ENCODE assay signal across 21 cellular contexts in the genomic region with DNA sequence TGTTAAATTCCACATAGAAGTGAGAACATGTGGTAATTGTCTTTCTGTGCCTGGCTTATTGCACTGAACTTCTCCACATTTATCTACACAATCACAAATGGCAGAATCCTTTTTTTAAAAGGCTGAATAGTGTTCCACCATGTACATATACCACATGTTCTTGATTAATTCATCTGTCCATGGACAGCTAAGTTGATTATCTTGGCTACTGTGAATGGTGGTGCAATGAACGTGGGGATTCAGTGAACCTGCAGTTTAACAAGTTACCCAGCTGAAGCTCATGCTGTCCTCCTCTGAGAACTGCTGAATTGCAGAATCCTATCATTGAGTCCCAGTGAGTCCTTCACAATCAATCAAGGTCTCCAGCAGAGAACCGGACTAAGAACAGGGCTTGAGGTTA.
"Had no signal": no experiment of that assay in that cellular context is flagged by ENCODE, and none has a peak within 500 bp of the region (broad histone marks: within the 10 kb centered on the region; RNA-seq: fewer than 3 reads in every experiment).

No MANE protein-coding gene starts in this region.

- H3K36me3 Mint-ChIP-seq: activated naive CD8-positive, alpha-beta T cell; brain; stimulated activated effector memory CD8-positive, alpha-beta T cell treated with anti-CD3 and anti-CD28 coated beads, Interleukin-12 subunit alpha, Interleukin-12 subunit beta, amount 100 ng/mL, for 72 hours; type B pancreatic cell had no signal

- H3K27me3 ChIP-seq: colonic mucosa, ovary, stomach, testis had no signal

- H3K4me3 Mint-ChIP-seq: activated naive CD8-positive, alpha-beta T cell; brain; naive B cell; stimulated activated effector memory CD8-positive, alpha-beta T cell treated with anti-CD3 and anti-CD28 coated beads, Interleukin-12 subunit alpha, Interleukin-12 subunit beta, amount 100 ng/mL, for 72 hours; T-helper 2 cell treated with Interferon-gamma antibody and Interleukin-4, amounts not matched to agents 5 μg/mL and 100 μg/mL, for 36 hours; type B pancreatic cell had no signal

- H3K4me1 ChIP-seq: colonic mucosa, psoas muscle, stomach, testis had no signal

- H3K4me1 Mint-ChIP-seq: naive B cell; stimulated activated effector memory CD8-positive, alpha-beta T cell treated with anti-CD3 and anti-CD28 coated beads, Interleukin-12 subunit alpha, Interleukin-12 subunit beta, amount 100 ng/mL, for 72 hours had no signal

- ATAC-seq: left cardiac atrium; mucosa of descending colon; psoas muscle; right cardiac atrium; stimulated activated effector memory CD8-positive, alpha-beta T cell treated with anti-CD3 and anti-CD28 coated beads, Interleukin-12 subunit alpha, Interleukin-12 subunit beta, amount 100 ng/mL, for 72 hours had no signal

- H3K27ac Mint-ChIP-seq: activated naive CD8-positive, alpha-beta T cell; brain; naive B cell; stimulated activated effector memory CD8-positive, alpha-beta T cell treated with anti-CD3 and anti-CD28 coated beads, Interleukin-12 subunit alpha, Interleukin-12 subunit beta, amount 100 ng/mL, for 72 hours; T-helper 2 cell treated with Interferon-gamma antibody and Interleukin-4, amounts not matched to agents 5 μg/mL and 100 μg/mL, for 36 hours; type B pancreatic cell had no signal

- H3K27me3 Mint-ChIP-seq: type B pancreatic cell had no signal

- H3K27ac ChIP-seq: colonic mucosa, ovary, psoas muscle, skin epidermis, stomach, testis had no signal

- H3K9me3 ChIP-seq: colonic mucosa, mucosa of descending colon, ovary, psoas muscle, stomach, testis had no signal

- DNase-seq: activated CD4-positive, alpha-beta T cell treated with anti-CD3 and anti-CD28 coated beads, Interleukin-2, amount 50 U/mL, for 4 hours; activated gamma-delta T cell; amygdala; central memory CD4-positive, alpha-beta T cell; colonic mucosa; left cardiac atrium; mesenchymal stem cell; mucosa of descending colon; naive B cell; ovary; psoas muscle; right cardiac atrium; stimulated activated CD4-positive, alpha-beta T cell treated with anti-CD3 and anti-CD28 coated beads, Interleukin-4, amount 100 ng/mL, for 24 hours; stomach; testis had no signal

- H3K9me3 Mint-ChIP-seq: naive B cell; stimulated activated effector memory CD8-positive, alpha-beta T cell treated with anti-CD3 and anti-CD28 coated beads, Interleukin-12 subunit alpha, Interleukin-12 subunit beta, amount 100 ng/mL, for 72 hours; T-helper 2 cell treated with Interferon-gamma antibody and Interleukin-4, amounts not matched to agents 5 μg/mL and 100 μg/mL, for 36 hours had no signal

- H3K4me3 ChIP-seq: colonic mucosa, mucosa of descending colon, ovary, psoas muscle, skin epidermis, stomach, testis had no signal

- H3K36me3 ChIP-seq: colonic mucosa, ovary, stomach had no signal
